In genomic region chr6:87908978-87909802, GRCh38 we compare ENCODE assay signal across 15 cellular contexts.
A peak's percentile ranks its signal among the peaks of the same experiment; 100 is the strongest.
DNase-seq lines count a peak whose midpoint lies in the region; ATAC-seq, FAIRE-seq and TF ChIP-seq lines count a peak whose summit lies in the region.
"Had no signal": no experiment of that assay in that cellular context is flagged by ENCODE, and none has a peak within 500 bp of the region (broad histone marks: within the 10 kb centered on the region; RNA-seq: fewer than 3 reads in every experiment).

No MANE protein-coding gene starts in this region.

- H3K4me3 ChIP-seq in ACC112 (ENCODE audit: low read depth, low read length), result no peak overlapping the region
- H3K4me3 ChIP-seq in coronary artery, result no peak overlapping the region
- H3K4me3 ChIP-seq: dorsolateral prefrontal cortex, esophagus squamous epithelium had no signal

- H3K36me3 Mint-ChIP-seq in activated T-helper 17 cell treated with anti-CD3 and anti-CD28 coated beads, Interleukin-2, amount 50 U/mL, for 72 hours (ENCODE audit: low read depth), result no peaks in the 10 kb centered on the region

- peaks cover 22% of the 10 kb centered on the region for H3K4me1 Mint-ChIP-seq in activated T-helper 17 cell treated with anti-CD3 and anti-CD28 coated beads, Interleukin-2, amount 50 U/mL, for 72 hours

- no peaks in the 10 kb centered on the region for H3K27me3 ChIP-seq in ACC112 (ENCODE audit: insufficient read depth, low read length)

- ATAC-seq in activated T-helper 17 cell treated with anti-CD3 and anti-CD28 coated beads, Interleukin-2, amount 50 U/mL, for 72 hours (replicated peaks), result peak; percentile 18
- ATAC-seq in GM19467 (IDR thresholded peaks at IDR 0.05; ENCODE audit: unreplicated experiment), result no peak
- ATAC-seq in GM19328 (IDR thresholded peaks at IDR 0.05; ENCODE audit: unreplicated experiment), result no peak

- no peaks in the 10 kb centered on the region for H3K9me3 Mint-ChIP-seq in activated T-helper 17 cell treated with anti-CD3 and anti-CD28 coated beads, Interleukin-2, amount 50 U/mL, for 72 hours

- H3K36me3 ChIP-seq in ACC112 (ENCODE audit: insufficient read depth, low read length), result no peaks in the 10 kb centered on the region
- H3K36me3 ChIP-seq: esophagus squamous epithelium had no signal

- peak; percentile 36 for FAIRE-seq in GM12892 (lab: Jason Lieb, UNC)

- peak overlapping the region; percentile 42 for H3K4me3 Mint-ChIP-seq in activated T-helper 17 cell treated with anti-CD3 and anti-CD28 coated beads, Interleukin-2, amount 50 U/mL, for 72 hours

- no peaks in the 10 kb centered on the region for H3K79me2 ChIP-seq in ACC112 (ENCODE audit: control insufficient read depth, insufficient read depth, low read length, unreplicated experiment)

- no peak for TF ChIP-seq CTCF in coronary artery (IDR thresholded peaks at IDR 0.05)

- peaks cover 39% of the 10 kb centered on the region for H3K4me1 ChIP-seq in ACC112 (ENCODE audit: control insufficient read depth, insufficient read depth, low read length, unreplicated experiment)

- H3K27ac ChIP-seq in ACC112 (ENCODE audit: low read depth, low read length) (peak overlapping the region; percentile 48), coronary artery (no peak overlapping the region)
- H3K27ac ChIP-seq: dorsolateral prefrontal cortex, esophagus squamous epithelium had no signal

- H2AFZ ChIP-seq in ACC112 (ENCODE audit: low read length, unreplicated experiment), result no peak overlapping the region

- TF ChIP-seq POLR2A in GM12892 (IDR thresholded peaks at IDR 0.05; ENCODE audit: low read depth, low read length), result no peak

- no peak for DNase-seq in GM12892 (ENCODE audit: insufficient read length)
- DNase-seq in iris pigment epithelial cell (ENCODE audit: low read depth), result peak; percentile 26
- no peak for DNase-seq in NOMO-1 treated with DMSO at 0.1 percent for 48 hours (lab: John Stamatoyannopoulos, UW; ENCODE audit: unreplicated experiment)
- no peak for DNase-seq in coronary artery (ENCODE audit: low spot score)
- DNase-seq: activated CD4-positive, alpha-beta T cell treated with anti-CD3 and anti-CD28 coated beads, Interleukin-2, amount 50 U/mL, for 1 hour; DMS 273 treated with DMSO at 0.1 percent for 48 hours; esophagus squamous epithelium; NCI-H446 treated with DMSO at 0.1 percent for 48 hours; stimulated activated CD4-positive, alpha-beta T cell treated with anti-CD3 and anti-CD28 coated beads, Interleukin-12 subunit alpha, Interleukin-12 subunit beta, amount 100 ng/mL, for 4 hours; stimulated activated naive CD4-positive, alpha-beta T cell treated with Interleukin-2 at 50 U/mL for 16 hours had no signal

- H3K27me3 Mint-ChIP-seq in activated T-helper 17 cell treated with anti-CD3 and anti-CD28 coated beads, Interleukin-2, amount 50 U/mL, for 72 hours, result peaks cover 8% of the 10 kb centered on the region

- no peak overlapping the region for H3K27ac Mint-ChIP-seq in activated T-helper 17 cell treated with anti-CD3 and anti-CD28 coated beads, Interleukin-2, amount 50 U/mL, for 72 hours
